ENCODE assay signal across 8 cellular contexts in the genomic region with DNA sequence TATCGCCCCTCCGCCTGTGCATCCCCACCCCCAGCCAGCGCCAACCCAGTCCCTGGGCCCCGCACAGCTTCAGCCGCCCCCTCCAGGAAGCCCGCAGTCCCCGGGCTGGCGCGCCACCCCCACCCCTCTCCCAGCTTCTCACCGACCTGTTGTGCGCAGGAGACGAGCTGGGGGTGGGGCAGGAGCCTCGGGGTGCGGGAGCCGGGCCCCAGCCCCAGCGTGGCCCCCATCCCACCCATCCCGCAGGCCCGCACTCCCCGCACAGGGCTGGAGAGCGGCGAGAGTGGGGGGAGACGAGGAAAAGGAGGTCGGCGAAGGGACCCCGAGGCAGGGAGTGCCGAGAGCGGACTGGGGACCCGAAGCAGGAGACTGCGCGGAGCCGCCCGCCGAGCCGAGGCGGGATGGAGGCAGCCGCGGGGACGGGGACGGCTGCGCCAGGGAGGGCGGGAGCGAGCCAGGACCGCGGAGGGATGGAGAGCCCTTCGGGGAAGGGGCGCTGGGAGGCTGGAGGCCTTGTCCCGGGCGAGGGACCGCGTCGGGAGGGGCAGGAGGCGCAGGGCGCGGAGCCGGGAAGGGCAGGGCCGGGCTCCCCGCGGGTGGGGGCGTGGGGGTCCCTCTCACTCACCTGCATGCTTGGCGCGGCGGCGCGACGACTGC. TPM values are rescaled to one million over a fixed set of nuclear protein-coding genes. Genes with fewer than 3 reads are reported as not detected.
A peak's percentile ranks its signal among the peaks of the same experiment; 100 is the strongest.
DNase-seq lines count a peak whose midpoint lies in the region; ATAC-seq lines count a peak whose summit lies in the region.

No MANE protein-coding gene starts in this region.

- H3K27me3 ChIP-seq in right cardiac atrium (ENCODE audit: control insufficient read depth, insufficient read depth) (no peaks in the 10 kb centered on the region), skeletal muscle satellite cell (ENCODE audit: control insufficient read depth, insufficient read depth, low read length) (peaks cover 51% of the 10 kb centered on the region)

- H3K9ac ChIP-seq in skeletal muscle satellite cell (ENCODE audit: low read depth, low read length): peak overlapping the region; percentile 26

- intact Hi-C loops in right cardiac atrium (cut with DNase I): loop anchor here in 1 of 4 donors (10.0 kb wide), 1 partner anchor 85 kb away; no protein-coding TSS in a partner anchor

- DNase-seq in stimulated activated CD4-positive, alpha-beta T cell treated with anti-CD3 and anti-CD28 coated beads, Interleukin-2, amount 100 ng/mL, for 24 hours: peak; percentile 26 to 37
- no peak for DNase-seq in stimulated activated CD4-positive, alpha-beta T cell treated with anti-CD3 and anti-CD28 coated beads, Interleukin-2, amount 100 ng/mL, for 48 hours
- peak; percentile 46 for DNase-seq in activated naive CD4-positive, alpha-beta T cell treated with anti-CD3 and anti-CD28 coated beads, Interleukin-2, amount 10 ng/mL, durations not matched to agents 7 days and 5 days
- DNase-seq in right cardiac atrium: peak in 1 of 3 donors; percentile 56
- DNase-seq in kidney tubule cell (ENCODE audit: low spot score): no peak

- H3K4me2 ChIP-seq in skeletal muscle satellite cell (ENCODE audit: low read length): peak overlapping the region; percentile 82

- ATAC-seq in right cardiac atrium: peak; percentile 30 to 36
- ATAC-seq in HG03520 (IDR thresholded peaks at IDR 0.05; ENCODE audit: unreplicated experiment): no peak
- ATAC-seq in GM19395 (IDR thresholded peaks at IDR 0.05; ENCODE audit: unreplicated experiment): no peak

- H3K36me3 ChIP-seq in skeletal muscle satellite cell (ENCODE audit: insufficient read depth, low read length): no peaks in the 10 kb centered on the region

- H3K9me3 ChIP-seq in right cardiac atrium (ENCODE audit: control insufficient read depth, low read length): no peaks in the 10 kb centered on the region
- no peaks in the 10 kb centered on the region for H3K9me3 ChIP-seq in skeletal muscle satellite cell (replicated peaks; ENCODE audit: low read length)

- H3K36me3 Mint-ChIP-seq in activated naive CD4-positive, alpha-beta T cell treated with anti-CD3 and anti-CD28 coated beads, Interleukin-2, amount 10 ng/mL, durations not matched to agents 7 days and 5 days: no peaks in the 10 kb centered on the region

- H3K4me3 ChIP-seq in right cardiac atrium (ENCODE audit: low read length): peak overlapping the region; percentile 59
- H3K4me3 ChIP-seq in skeletal muscle satellite cell (ENCODE audit: low read length): peak overlapping the region; percentile 62

- H3K4me1 Mint-ChIP-seq in activated naive CD4-positive, alpha-beta T cell treated with anti-CD3 and anti-CD28 coated beads, Interleukin-2, amount 10 ng/mL, durations not matched to agents 7 days and 5 days: peaks cover 20% of the 10 kb centered on the region

- WGBS in right cardiac atrium: 1% methylated on average over 65 of the region's 65 CpGs

- H3K27ac ChIP-seq in right cardiac atrium (ENCODE audit: low read length): no peak overlapping the region

- peaks cover 86% of the 10 kb centered on the region for H3K27me3 Mint-ChIP-seq in activated naive CD4-positive, alpha-beta T cell treated with anti-CD3 and anti-CD28 coated beads, Interleukin-2, amount 10 ng/mL, durations not matched to agents 7 days and 5 days

- H3K9me3 Mint-ChIP-seq in activated naive CD4-positive, alpha-beta T cell treated with anti-CD3 and anti-CD28 coated beads, Interleukin-2, amount 10 ng/mL, durations not matched to agents 7 days and 5 days: no peaks in the 10 kb centered on the region

- CTCF ChIA-PET in activated naive CD4-positive, alpha-beta T cell treated with anti-CD3 and anti-CD28 coated beads, Interleukin-2, amount 10 ng/mL, durations not matched to agents 7 days and 5 days (lab: Charles Lee): interaction anchor here (1.0 to 1.1 kb wide), 2 partner anchors 11 to 125 kb away, joined by 3 to 4 read pairs; a partner anchor contains a TSS

- H3K4me3 Mint-ChIP-seq in activated naive CD4-positive, alpha-beta T cell treated with anti-CD3 and anti-CD28 coated beads, Interleukin-2, amount 10 ng/mL, durations not matched to agents 7 days and 5 days: peak overlapping the region; percentile 38

- H3K27ac Mint-ChIP-seq in activated naive CD4-positive, alpha-beta T cell treated with anti-CD3 and anti-CD28 coated beads, Interleukin-2, amount 10 ng/mL, durations not matched to agents 7 days and 5 days: no peak overlapping the region

- H3K4me1 ChIP-seq in right cardiac atrium (ENCODE audit: control insufficient read depth, insufficient read depth, low read length): no peaks in the 10 kb centered on the region
- peaks cover 13% of the 10 kb centered on the region for H3K4me1 ChIP-seq in skeletal muscle satellite cell (ENCODE audit: control insufficient read depth, insufficient read depth, low read length)

RNA-seq across cellular contexts. Expression of a gene that starts 0.5 kb away (rescaled TPM):
- under 1 TPM in 3 of 4 donors, not detected in 1; 0.29 to 0.99 (median 0.80) TPM for total RNA-seq in right cardiac atrium
- polyA plus RNA-seq in right cardiac atrium: 0.18 TPM
- 0.87 TPM in 1 of 2 replicates, not detected in the other for total RNA-seq in skeletal muscle satellite cell (2012; rRNA removed)

RNA-seq across cellular contexts. Expression of a gene that starts 10.9 kb away (rescaled TPM):
- total RNA-seq in right cardiac atrium: 10 to 100 TPM; 32.9 to 35.0 (median 33.8) TPM
- polyA plus RNA-seq in right cardiac atrium: 23.5 TPM
- total RNA-seq in skeletal muscle satellite cell (2012; rRNA removed): 13.9 and 16.8 TPM in 2 replicates

RNA-seq across cellular contexts. Expression of a gene that starts 23.7 kb away (rescaled TPM):
- 10 to 100 TPM; 60.3 to 71.0 (median 65.9) TPM for total RNA-seq in right cardiac atrium
- polyA plus RNA-seq in right cardiac atrium: 71.8 TPM
- 95.3 and 114 TPM in 2 replicates for total RNA-seq in skeletal muscle satellite cell (2012; rRNA removed)

RNA-seq across cellular contexts. Expression of a gene that starts 37.2 kb away (rescaled TPM):
- total RNA-seq in right cardiac atrium: 10 to 100 TPM; 18.3 to 31.2 (median 30.2) TPM
- polyA plus RNA-seq in right cardiac atrium: 27.0 TPM
- 16.2 and 20.8 TPM in 2 replicates for total RNA-seq in skeletal muscle satellite cell (2012; rRNA removed)

RNA-seq across cellular contexts. Expression of a gene that starts 52.8 kb away (rescaled TPM):
- 100 to 1,000 TPM; 123 to 135 (median 130) TPM for total RNA-seq in right cardiac atrium
- polyA plus RNA-seq in right cardiac atrium: 146 TPM
- 140 and 177 TPM in 2 replicates for total RNA-seq in skeletal muscle satellite cell (2012; rRNA removed)

Comparison
In these comparisons a context has a peak if more than half of its experiments do, and no peak if none do; other contexts are left out.
1. DNase-seq: peak in stimulated activated CD4-positive, alpha-beta T cell treated with anti-CD3 and anti-CD28 coated beads, Interleukin-2, amount 100 ng/mL, for 24 hours (2 of 2) and activated naive CD4-positive, alpha-beta T cell treated with anti-CD3 and anti-CD28 coated beads, Interleukin-2, amount 10 ng/mL, durations not matched to agents 7 days and 5 days (single experiment); none in stimulated activated CD4-positive, alpha-beta T cell treated with anti-CD3 and anti-CD28 coated beads, Interleukin-2, amount 100 ng/mL, for 48 hours (0 of 2) and kidney tubule cell (single experiment).
2. ATAC-seq: peak in right cardiac atrium (2 of 2); none in HG03520 (single experiment) and GM19395 (single experiment).